ENCODE assay signal across 27 cellular contexts in genomic region chr2:95319481-95320343, GRCh38. TPM values are rescaled to one million over a fixed set of nuclear protein-coding genes. Genes with fewer than 3 reads are reported as not detected.
"Had no signal": no experiment of that assay in that cellular context is flagged by ENCODE, and none has a peak within 500 bp of the region (broad histone marks: within the 10 kb centered on the region; RNA-seq: fewer than 3 reads in every experiment).

No MANE protein-coding gene starts in this region.

- H3K36me3 ChIP-seq: heart right ventricle, lower lobe of right lung, neural progenitor cell, prostate gland, right atrium auricular region, sigmoid colon, stomach, thyroid gland had no signal

- ATAC-seq: esophagus mucosa; heart right ventricle; left colon; left ventricle myocardium superior; lower lobe of right lung; natural killer cell treated with Interleukin-12 subunit alpha and Interleukin-12 subunit beta and Interleukin-15 and Interleukin-18, amount 100 ng/mL, for 72 hours; stimulated activated effector memory CD8-positive, alpha-beta T cell treated with anti-CD3 and anti-CD28 coated beads, Interleukin-12 subunit alpha, Interleukin-12 subunit beta, amount 100 ng/mL, for 72 hours had no signal

- H3K9me3 ChIP-seq: heart right ventricle, lower lobe of right lung, prostate gland, right atrium auricular region, sigmoid colon, stomach, thyroid gland had no signal

- H3K9me3 Mint-ChIP-seq: endodermal cell; naive B cell; natural killer cell treated with Interleukin-12 subunit alpha and Interleukin-12 subunit beta and Interleukin-15 and Interleukin-18, amount 100 ng/mL, for 72 hours; stimulated activated effector memory CD8-positive, alpha-beta T cell treated with anti-CD3 and anti-CD28 coated beads, Interleukin-12 subunit alpha, Interleukin-12 subunit beta, amount 100 ng/mL, for 72 hours had no signal

- H3K27ac Mint-ChIP-seq: endodermal cell; naive B cell; natural killer cell treated with Interleukin-12 subunit alpha and Interleukin-12 subunit beta and Interleukin-15 and Interleukin-18, amount 100 ng/mL, for 72 hours; neural progenitor cell; stimulated activated effector memory CD8-positive, alpha-beta T cell treated with anti-CD3 and anti-CD28 coated beads, Interleukin-12 subunit alpha, Interleukin-12 subunit beta, amount 100 ng/mL, for 72 hours had no signal

- H3K36me3 Mint-ChIP-seq: naive B cell; natural killer cell treated with Interleukin-12 subunit alpha and Interleukin-12 subunit beta and Interleukin-15 and Interleukin-18, amount 100 ng/mL, for 72 hours; neural progenitor cell; stimulated activated effector memory CD8-positive, alpha-beta T cell treated with anti-CD3 and anti-CD28 coated beads, Interleukin-12 subunit alpha, Interleukin-12 subunit beta, amount 100 ng/mL, for 72 hours had no signal

- H3K4me1 Mint-ChIP-seq: endodermal cell, naive B cell had no signal

- H3K27ac ChIP-seq: epithelial cell of prostate, heart right ventricle, lower lobe of right lung, neural progenitor cell, prostate gland, right atrium auricular region, sigmoid colon, stomach, thyroid gland had no signal

- DNase-seq: effector CD8-positive, alpha-beta T cell; endodermal cell; foreskin fibroblast; glutamatergic neuron; heart right ventricle; hippocampal formation; kidney glomerular epithelial cell; left colon; left ventricle myocardium superior; lower lobe of right lung; naive B cell; nucleus accumbens; sigmoid colon; stimulated activated CD4-positive, alpha-beta T cell treated with anti-CD3 and anti-CD28 coated beads, Interleukin-2, amount 100 ng/mL, for 24 hours; stimulated activated CD4-positive, alpha-beta T cell treated with anti-CD3 and anti-CD28 coated beads, Interleukin-4, amount 100 ng/mL, for 24 hours; stimulated activated naive CD4-positive, alpha-beta T cell treated with Interleukin-2 at 50 U/mL for 16 hours; stomach; thyroid gland; trophoblast cell had no signal

- H3K4me1 ChIP-seq: heart right ventricle, lower lobe of right lung, neural progenitor cell, prostate gland, right atrium auricular region, sigmoid colon, stomach, thyroid gland had no signal

- H3K27me3 ChIP-seq: neural progenitor cell, right atrium auricular region, sigmoid colon, thyroid gland had no signal

- H3K27me3 Mint-ChIP-seq: natural killer cell treated with Interleukin-12 subunit alpha and Interleukin-12 subunit beta and Interleukin-15 and Interleukin-18, amount 100 ng/mL, for 72 hours had no signal

- H3K4me3 Mint-ChIP-seq: endodermal cell; natural killer cell treated with Interleukin-12 subunit alpha and Interleukin-12 subunit beta and Interleukin-15 and Interleukin-18, amount 100 ng/mL, for 72 hours; neural progenitor cell; stimulated activated effector memory CD8-positive, alpha-beta T cell treated with anti-CD3 and anti-CD28 coated beads, Interleukin-12 subunit alpha, Interleukin-12 subunit beta, amount 100 ng/mL, for 72 hours had no signal

- H3K4me3 ChIP-seq: heart right ventricle, lower lobe of right lung, neural progenitor cell, prostate gland, right atrium auricular region, sigmoid colon, stomach, thyroid gland had no signal

RNA-seq across cellular contexts. Expression of gene KCNIP3, which starts 22.6 kb away (rescaled TPM):
- total RNA-seq: mononuclear cell; natural killer cell treated with Interleukin-12 subunit alpha and Interleukin-12 subunit beta and Interleukin-15 and Interleukin-18, amount 100 ng/mL, for 72 hours had no signal
